Comparison of ENCODE assay signal across 16 cellular contexts in the genomic region with DNA sequence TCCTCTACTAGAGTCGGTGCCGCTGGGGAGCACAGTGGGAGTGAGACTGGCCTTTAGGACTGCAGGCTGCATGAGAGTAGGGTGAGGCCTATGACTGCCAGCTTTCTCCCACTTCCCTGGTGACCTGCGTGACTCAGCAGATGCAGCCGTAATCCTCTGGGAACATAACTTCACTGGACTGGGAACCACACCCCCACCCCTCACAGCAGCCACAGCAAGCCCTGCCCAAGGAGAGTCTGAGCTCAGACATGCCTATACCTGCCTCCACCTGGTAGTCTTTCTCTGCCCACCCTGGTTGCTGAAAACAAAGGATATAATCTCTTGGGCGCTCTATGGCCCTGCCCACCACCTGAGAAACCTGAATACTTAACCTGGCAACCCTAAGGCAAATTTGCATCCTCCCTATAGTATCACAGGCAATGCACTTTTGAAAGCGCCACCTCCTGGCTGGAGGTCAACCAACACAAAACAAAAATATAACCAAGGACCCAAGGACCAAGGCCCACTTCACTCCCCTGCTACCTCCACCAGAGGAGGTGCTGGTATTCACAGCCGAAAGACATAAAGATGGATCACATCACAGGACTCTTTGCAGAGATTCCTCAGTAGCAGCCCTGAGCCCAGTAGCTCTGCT.
DNase-seq lines count a peak whose midpoint lies in the region; ATAC-seq, FAIRE-seq and TF ChIP-seq lines count a peak whose summit lies in the region.
"Had no signal": no experiment of that assay in that cellular context is flagged by ENCODE, and none has a peak within 500 bp of the region (broad histone marks: within the 10 kb centered on the region; RNA-seq: fewer than 3 reads in every experiment).

No MANE protein-coding gene starts in this region.

- POLR2A ChIA-PET in HepG2 (lab: Yijun Ruan, JAX) = no interaction called here

- H3K4me2 ChIP-seq in HepG2 (ENCODE audit: low read depth, low read length) = no peak overlapping the region

- ATAC-seq in HepG2 (peak; percentile 64), right lobe of liver (no peak), HG03025 (IDR thresholded peaks at IDR 0.05; ENCODE audit: low FRiP score, unreplicated experiment) (no peak)
- ATAC-seq in activated naive CD8-positive, alpha-beta T cell treated with anti-CD3 and anti-CD28 coated beads, Interleukin-2, amount 50 U/mL, for 24 hours = no peak

- CTCF ChIA-PET in HepG2 (lab: Yijun Ruan, JAX; ENCODE audit: low intra/inter-chr PET ratio, low total read pairs) = no interaction called here

- no TSS peak for BruUV-seq in HepG2 (replicated peaks; lab: Mats Ljungman, UMichigan)

- no peaks in the 10 kb centered on the region for H3K9me3 ChIP-seq in HepG2 (ENCODE audit: low read length)
- H3K9me3 ChIP-seq in right lobe of liver = no peaks in the 10 kb centered on the region

- H3K9me3 Mint-ChIP-seq in activated naive CD8-positive, alpha-beta T cell treated with anti-CD3 and anti-CD28 coated beads, Interleukin-2, amount 50 U/mL, for 24 hours = peaks cover 33% of the 10 kb centered on the region

- H3K36me3 Mint-ChIP-seq in activated naive CD8-positive, alpha-beta T cell treated with anti-CD3 and anti-CD28 coated beads, Interleukin-2, amount 50 U/mL, for 24 hours (ENCODE audit: low read depth) = peaks cover 11% of the 10 kb centered on the region

- TF ChIP-seq POLR2A in HepG2 (IDR thresholded peaks at IDR 0.05; ENCODE audit: insufficient read depth in 1 of 2, low read depth in 2 of 2, low read length in 2 of 2) (no peak), right lobe of liver (IDR thresholded peaks at IDR 0.05) (no peak)

- H3K79me2 ChIP-seq in HepG2 (ENCODE audit: insufficient read depth, low read length) = no peaks in the 10 kb centered on the region

- H3K9ac ChIP-seq in HepG2 (ENCODE audit: insufficient read depth, low read depth, low read length) = no peak overlapping the region

- H3K4me1 ChIP-seq in HepG2 (ENCODE audit: insufficient read depth, low read length) (no peaks in the 10 kb centered on the region), right lobe of liver (no peaks in the 10 kb centered on the region)

- no peak overlapping the region for H3K4me3 Mint-ChIP-seq in activated naive CD8-positive, alpha-beta T cell treated with anti-CD3 and anti-CD28 coated beads, Interleukin-2, amount 50 U/mL, for 24 hours
- H3K4me3 Mint-ChIP-seq: activated CD4-positive, alpha-beta T cell treated with anti-CD3 and anti-CD28 coated beads, Interleukin-2, amount 10 ng/mL, durations not matched to agents 24 days and 14 days had no signal

- no peaks in the 10 kb centered on the region for H3K27me3 Mint-ChIP-seq in activated naive CD8-positive, alpha-beta T cell treated with anti-CD3 and anti-CD28 coated beads, Interleukin-2, amount 50 U/mL, for 24 hours
- H3K27me3 Mint-ChIP-seq: activated CD4-positive, alpha-beta T cell treated with anti-CD3 and anti-CD28 coated beads, Interleukin-2, amount 10 ng/mL, durations not matched to agents 24 days and 14 days had no signal

- no peak for TF ChIP-seq RAD21 in HepG2 (CRISPR knock-in tag; IDR thresholded peaks at IDR 0.05)

- no peaks in the 10 kb centered on the region for H4K20me1 ChIP-seq in HepG2 (ENCODE audit: insufficient read depth, low read length)

- intact Hi-C loops in HepG2 (cut with micrococcal nuclease; ENCODE audit: unreplicated experiment) = no loop called here
- intact Hi-C loops in right lobe of liver (cut with DNase I) = no loop called here

- TF ChIP-seq CTCF in HepG2 (CRISPR knock-in tag; IDR thresholded peaks at IDR 0.05) (peak; percentile 37), right lobe of liver (IDR thresholded peaks at IDR 0.05) (no peak), fibroblast of mammary gland (conservative IDR thresholded peaks at IDR 0.05; ENCODE audit: control insufficient read depth, insufficient read depth, low read depth, low read length) (no peak)

- no peak overlapping the region for H2AFZ ChIP-seq in HepG2 (ENCODE audit: low read length)

- no peaks in the 10 kb centered on the region for H3K36me3 ChIP-seq in HepG2 (replicated peaks in 1 of 2; ENCODE audit: control insufficient read depth in 1 of 2, insufficient read depth in 2 of 2, low read length in 2 of 2)
- no peaks in the 10 kb centered on the region for H3K36me3 ChIP-seq in right lobe of liver

- no peak overlapping the region for H3K4me3 ChIP-seq in HepG2 (replicated peaks in 1 of 3; ENCODE audit: insufficient read depth in 1 of 3, low read depth in 2 of 3, low read length in 3 of 3)
- H3K4me3 ChIP-seq in right lobe of liver = no peak overlapping the region
- no peak overlapping the region for H3K4me3 ChIP-seq in fibroblast of mammary gland (ENCODE audit: control insufficient read depth, low read depth, low read length)
- H3K4me3 ChIP-seq: coronary artery had no signal

- DNase-seq in HepG2 (ENCODE audit: low spot score) (no peak), right lobe of liver (no peak), RCC 7860 (ENCODE audit: low spot score) (peak; percentile 45), fibroblast of mammary gland (ENCODE audit: low read depth) (peak; percentile 19), Ammon's horn (ENCODE audit: low spot score) (no peak), NCI-H1436 (lab: John Stamatoyannopoulos, UW) (no peak)
- no peak for DNase-seq in activated naive CD8-positive, alpha-beta T cell treated with anti-CD3 and anti-CD28 coated beads, Interleukin-2, amount 50 U/mL, for 24 hours
- DNase-seq: ACHN; activated CD4-positive, alpha-beta T cell treated with anti-CD3 and anti-CD28 coated beads, Interleukin-2, amount 10 ng/mL, durations not matched to agents 24 days and 14 days; activated T-cell treated with anti-CD3 and anti-CD28 coated beads, Interleukin-2, amount 50 U/mL, for 1 hour; MV-4-11; NCI-H510A treated with DMSO at 0.1 percent for 48 hours; T-helper 2 cell had no signal

- H3K27ac Mint-ChIP-seq in activated naive CD8-positive, alpha-beta T cell treated with anti-CD3 and anti-CD28 coated beads, Interleukin-2, amount 50 U/mL, for 24 hours = no peak overlapping the region
- H3K27ac Mint-ChIP-seq: activated CD4-positive, alpha-beta T cell treated with anti-CD3 and anti-CD28 coated beads, Interleukin-2, amount 10 ng/mL, durations not matched to agents 24 days and 14 days had no signal

- no peak overlapping the region for H3K27ac ChIP-seq in HepG2 (ENCODE audit: extremely low read length, insufficient read depth, low read length)
- no peak overlapping the region for H3K27ac ChIP-seq in right lobe of liver
- H3K27ac ChIP-seq: coronary artery had no signal

- no peak for TF ChIP-seq EP300 in HepG2 (IDR thresholded peaks at IDR 0.05; ENCODE audit: low read depth in 2 of 2, low read length in 2 of 2)
- no peak for TF ChIP-seq EP300 in HepG2 (CRISPR knock-in tag; IDR thresholded peaks at IDR 0.05; ENCODE audit: borderline replicate concordance)

- no peak for FAIRE-seq in HepG2 (lab: Jason Lieb, UNC)
- no peak for FAIRE-seq in RCC 7860 (lab: Jason Lieb, UNC)
- FAIRE-seq: HTR-8/SVneo had no signal

- H3K4me1 Mint-ChIP-seq in activated naive CD8-positive, alpha-beta T cell treated with anti-CD3 and anti-CD28 coated beads, Interleukin-2, amount 50 U/mL, for 24 hours = peaks cover 7% of the 10 kb centered on the region
- H3K4me1 Mint-ChIP-seq: activated CD4-positive, alpha-beta T cell treated with anti-CD3 and anti-CD28 coated beads, Interleukin-2, amount 10 ng/mL, durations not matched to agents 24 days and 14 days had no signal

- WGBS in HepG2 (ENCODE audit: low lambda C conversion rate) = 95% methylated on average over 3 of the region's 7 CpGs
- WGBS in right lobe of liver (ENCODE audit: insufficient coverage, low coverage, low lambda C conversion rate, missing lambda C conversion rate) = 92% methylated on average over 4 of the region's 7 CpGs

- H3K27me3 ChIP-seq in HepG2 (ENCODE audit: control insufficient read depth in 1 of 2, insufficient read depth in 2 of 2, low read length in 2 of 2) (no peaks in the 10 kb centered on the region), right lobe of liver (no peaks in the 10 kb centered on the region)

- in situ Hi-C loops in HepG2 (cut with HindIII; ENCODE audit: extremely low pct_ligation_motif_present, low pct_unique_long_range_greater_than_20kb) = no loop called here

TF ChIP-seq in HepG2, 621 proteins besides CTCF, POLR2A, EP300 and RAD21 (continues in another document):
- TF ChIP-seq FLYWCH1 (CRISPR knock-in tag; IDR thresholded peaks at IDR 0.05) (no peak), ZNF501 (CRISPR knock-in tag; IDR thresholded peaks at IDR 0.05) (no peak), ZNF430 (CRISPR knock-in tag; IDR thresholded peaks at IDR 0.05) (no peak), ZNF510 (CRISPR knock-in tag; IDR thresholded peaks at IDR 0.05; ENCODE audit: low read depth) (no peak), SMC3 (IDR thresholded peaks at IDR 0.05; ENCODE audit: low read length) (peak; percentile 15; the same call in 1 of the 2 replicates), ZNF713 (CRISPR knock-in tag; IDR thresholded peaks at IDR 0.05) (no peak), STAG1 (CRISPR knock-in tag; IDR thresholded peaks at IDR 0.05) (peak; percentile 36), ZMYM4 (CRISPR knock-in tag; IDR thresholded peaks at IDR 0.05) (peak; percentile 51)
- TF ChIP-seq, protein P1, sequence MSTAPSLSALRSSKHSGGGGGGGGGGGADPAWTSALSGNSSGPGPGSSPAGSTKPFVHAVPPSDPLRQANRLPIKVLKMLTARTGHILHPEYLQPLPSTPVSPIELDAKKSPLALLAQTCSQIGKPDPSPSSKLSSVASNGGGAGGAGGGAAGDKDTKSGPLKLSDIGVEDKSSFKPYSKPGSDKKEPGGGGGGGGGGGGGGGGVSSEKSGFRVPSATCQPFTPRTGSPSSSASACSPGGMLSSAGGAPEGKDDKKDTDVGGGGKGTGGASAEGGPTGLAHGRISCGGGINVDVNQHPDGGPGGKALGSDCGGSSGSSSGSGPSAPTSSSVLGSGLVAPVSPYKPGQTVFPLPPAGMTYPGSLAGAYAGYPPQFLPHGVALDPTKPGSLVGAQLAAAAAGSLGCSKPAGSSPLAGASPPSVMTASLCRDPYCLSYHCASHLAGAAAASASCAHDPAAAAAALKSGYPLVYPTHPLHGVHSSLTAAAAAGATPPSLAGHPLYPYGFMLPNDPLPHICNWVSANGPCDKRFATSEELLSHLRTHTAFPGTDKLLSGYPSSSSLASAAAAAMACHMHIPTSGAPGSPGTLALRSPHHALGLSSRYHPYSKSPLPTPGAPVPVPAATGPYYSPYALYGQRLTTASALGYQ (CRISPR knock-in tag; IDR thresholded peaks at IDR 0.05) = no peak
- TF ChIP-seq, protein P2, sequence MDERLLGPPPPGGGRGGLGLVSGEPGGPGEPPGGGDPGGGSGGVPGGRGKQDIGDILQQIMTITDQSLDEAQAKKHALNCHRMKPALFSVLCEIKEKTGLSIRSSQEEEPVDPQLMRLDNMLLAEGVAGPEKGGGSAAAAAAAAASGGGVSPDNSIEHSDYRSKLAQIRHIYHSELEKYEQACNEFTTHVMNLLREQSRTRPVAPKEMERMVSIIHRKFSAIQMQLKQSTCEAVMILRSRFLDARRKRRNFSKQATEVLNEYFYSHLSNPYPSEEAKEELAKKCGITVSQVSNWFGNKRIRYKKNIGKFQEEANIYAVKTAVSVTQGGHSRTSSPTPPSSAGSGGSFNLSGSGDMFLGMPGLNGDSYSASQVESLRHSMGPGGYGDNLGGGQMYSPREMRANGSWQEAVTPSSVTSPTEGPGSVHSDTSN (CRISPR knock-in tag; IDR thresholded peaks at IDR 0.05) = no peak

Comparison
In these comparisons a context has a peak if more than half of its experiments do, and no peak if none do; other contexts are left out.
1. DNase-seq: peak in RCC 7860 (single experiment) and fibroblast of mammary gland (single experiment); none in HepG2 (single experiment), right lobe of liver (0 of 3), activated naive CD8-positive, alpha-beta T cell treated with anti-CD3 and anti-CD28 coated beads, Interleukin-2, amount 50 U/mL, for 24 hours (single experiment), Ammon's horn (single experiment) and NCI-H1436 (single experiment).